ENCODE assay signal across 8 cellular contexts in genomic region chr19:52715901-52716300, GRCh38. TPM values are rescaled to one million over a fixed set of nuclear protein-coding genes. Genes with fewer than 3 reads are reported as not detected.
DNase-seq lines count a peak whose midpoint lies in the region; ATAC-seq and TF ChIP-seq lines count a peak whose summit lies in the region.
"Not testable (repeated sequence)": the region's sequence is repeated elsewhere in the genome, so short reads cannot be mapped to it uniquely, and the experiment has no call there.

No MANE protein-coding gene starts in this region.

- peak overlapping the region; percentile 72 for H3K27ac Mint-ChIP-seq in activated CD4-positive, alpha-beta memory T cell treated with anti-CD3 and anti-CD28 coated beads for 36 hours
- H3K27ac Mint-ChIP-seq in natural killer cell = peak overlapping the region; percentile 94 to 95
- peak overlapping the region; percentile 82 for H3K27ac Mint-ChIP-seq in stimulated activated effector memory CD8-positive, alpha-beta T cell treated with anti-CD3 and anti-CD28 coated beads, Interleukin-12 subunit alpha, Interleukin-12 subunit beta, amount 100 ng/mL, for 72 hours

- peaks cover 63% of the 10 kb centered on the region for H3K36me3 Mint-ChIP-seq in activated CD4-positive, alpha-beta memory T cell treated with anti-CD3 and anti-CD28 coated beads for 36 hours
- peaks cover 13% of the 10 kb centered on the region for H3K36me3 Mint-ChIP-seq in natural killer cell
- H3K36me3 Mint-ChIP-seq in stimulated activated effector memory CD8-positive, alpha-beta T cell treated with anti-CD3 and anti-CD28 coated beads, Interleukin-12 subunit alpha, Interleukin-12 subunit beta, amount 100 ng/mL, for 72 hours = peaks cover 81% of the 10 kb centered on the region

- DNase-seq in ELF-1 (ENCODE audit: low read depth, low spot score) = peak; percentile 78
- DNase-seq in NT2/D1 (ENCODE audit: low read depth, low spot score) = not testable (repeated sequence)
- DNase-seq in activated CD4-positive, alpha-beta memory T cell treated with anti-CD3 and anti-CD28 coated beads for 36 hours = peak; percentile 53
- DNase-seq in activated effector memory CD4-positive, alpha-beta T cell treated with anti-CD3 and anti-CD28 coated beads, Interleukin-2, amount 50 U/mL, for 16 hours = peak; percentile 62
- peak; percentile 22 for DNase-seq in brain microvascular endothelial cell
- peak; percentile 10 to 76 for DNase-seq in foreskin keratinocyte
- DNase-seq in natural killer cell = peak; percentile 54
- peak; percentile 13 to 69 for DNase-seq in stimulated activated effector memory CD8-positive, alpha-beta T cell treated with anti-CD3 and anti-CD28 coated beads, Interleukin-12 subunit alpha, Interleukin-12 subunit beta, amount 100 ng/mL, for 72 hours (ENCODE audit: low spot score in 2 of 2)

- H3K27ac ChIP-seq in brain microvascular endothelial cell, foreskin keratinocyte: not testable (repeated sequence)

- H3K27me3 Mint-ChIP-seq in activated CD4-positive, alpha-beta memory T cell treated with anti-CD3 and anti-CD28 coated beads for 36 hours; natural killer cell (ENCODE audit: low read depth in 2 of 2): not testable (repeated sequence)

- ATAC-seq in foreskin keratinocyte (peak; percentile 81), natural killer cell (peak; percentile 90 to 97 (median 92))
- ATAC-seq in stimulated activated effector memory CD8-positive, alpha-beta T cell treated with anti-CD3 and anti-CD28 coated beads, Interleukin-12 subunit alpha, Interleukin-12 subunit beta, amount 100 ng/mL, for 72 hours = peak; percentile 97

- POLR2A ChIA-PET in activated CD4-positive, alpha-beta memory T cell treated with anti-CD3 and anti-CD28 coated beads for 36 hours (lab: Charles Lee) = not testable (repeated sequence)

- H3K9me3 ChIP-seq in NT2/D1 (ENCODE audit: insufficient read depth, low read length) = peaks cover 21% of the 10 kb centered on the region

- H3K9ac ChIP-seq in NT2/D1 (ENCODE audit: insufficient read length, low read depth) = peak overlapping the region; percentile 50

- H3K36me3 ChIP-seq in NT2/D1 (ENCODE audit: insufficient read depth, insufficient read length, low read length) (peaks cover 58% of the 10 kb centered on the region), brain microvascular endothelial cell (replicated peaks) (peaks cover 14% of the 10 kb centered on the region)

- in situ Hi-C loops in brain microvascular endothelial cell (cut with HindIII; ENCODE audit: low pct_ligation_motif_present, low sequenced_read_pairs) = not testable (repeated sequence)

- peaks cover 11% of the 10 kb centered on the region for H3K9me3 Mint-ChIP-seq in activated CD4-positive, alpha-beta memory T cell treated with anti-CD3 and anti-CD28 coated beads for 36 hours
- not testable (repeated sequence) for H3K9me3 Mint-ChIP-seq in natural killer cell; stimulated activated effector memory CD8-positive, alpha-beta T cell treated with anti-CD3 and anti-CD28 coated beads, Interleukin-12 subunit alpha, Interleukin-12 subunit beta, amount 100 ng/mL, for 72 hours

- not testable (repeated sequence) for H3K27me3 ChIP-seq in NT2/D1 (ENCODE audit: insufficient read depth, insufficient read length); brain microvascular endothelial cell (replicated peaks); foreskin keratinocyte

- intact Hi-C loops in activated CD4-positive, alpha-beta memory T cell treated with anti-CD3 and anti-CD28 coated beads for 36 hours (cut with micrococcal nuclease); natural killer cell (cut with micrococcal nuclease): not testable (repeated sequence)

- not testable (repeated sequence) for H3K4me3 Mint-ChIP-seq in activated CD4-positive, alpha-beta memory T cell treated with anti-CD3 and anti-CD28 coated beads for 36 hours
- H3K4me3 Mint-ChIP-seq in natural killer cell = peak overlapping the region; percentile 67
- H3K4me3 Mint-ChIP-seq in stimulated activated effector memory CD8-positive, alpha-beta T cell treated with anti-CD3 and anti-CD28 coated beads, Interleukin-12 subunit alpha, Interleukin-12 subunit beta, amount 100 ng/mL, for 72 hours = peak overlapping the region; percentile 47

- H3K4me1 Mint-ChIP-seq in activated CD4-positive, alpha-beta memory T cell treated with anti-CD3 and anti-CD28 coated beads for 36 hours (ENCODE audit: low read depth) = peaks cover 28% of the 10 kb centered on the region
- peaks cover 29 to 42% of the 10 kb centered on the region in 2 donors for H3K4me1 Mint-ChIP-seq in natural killer cell
- peaks cover 28% of the 10 kb centered on the region for H3K4me1 Mint-ChIP-seq in stimulated activated effector memory CD8-positive, alpha-beta T cell treated with anti-CD3 and anti-CD28 coated beads, Interleukin-12 subunit alpha, Interleukin-12 subunit beta, amount 100 ng/mL, for 72 hours

- H3K4me3 ChIP-seq in NT2/D1 (ENCODE audit: insufficient read length, low read depth); brain microvascular endothelial cell (ENCODE audit: low read depth, low read length): not testable (repeated sequence)

- TF ChIP-seq CTCF in brain microvascular endothelial cell (IDR thresholded peaks at IDR 0.05; ENCODE audit: low read depth, low read length, missing control alignments); foreskin keratinocyte (conservative IDR thresholded peaks at IDR 0.05); natural killer cell (IDR thresholded peaks at IDR 0.05): not testable (repeated sequence)

- CTCF ChIA-PET in activated CD4-positive, alpha-beta memory T cell treated with anti-CD3 and anti-CD28 coated beads for 36 hours (lab: Charles Lee) = not testable (repeated sequence)

- H3K4me1 ChIP-seq in NT2/D1 (ENCODE audit: insufficient read depth, insufficient read length); foreskin keratinocyte: not testable (repeated sequence)

RNA-seq across cellular contexts. Expression of gene ZNF611, which starts 18.9 kb away (rescaled TPM):
- total RNA-seq in activated CD4-positive, alpha-beta memory T cell treated with anti-CD3 and anti-CD28 coated beads for 36 hours = 10 to 100 TPM; 17.9 to 20.3 TPM
- total RNA-seq in foreskin keratinocyte (6.5 and 6.9 TPM in 2 replicates), natural killer cell (10 to 100 TPM; 41.2 to 58.0 (median 44.2) TPM)
- 0.85 and 1.2 TPM in 2 replicates for polyA plus RNA-seq in foreskin keratinocyte
